ENCODE assay signal across 8 cellular contexts in the genomic region with DNA sequence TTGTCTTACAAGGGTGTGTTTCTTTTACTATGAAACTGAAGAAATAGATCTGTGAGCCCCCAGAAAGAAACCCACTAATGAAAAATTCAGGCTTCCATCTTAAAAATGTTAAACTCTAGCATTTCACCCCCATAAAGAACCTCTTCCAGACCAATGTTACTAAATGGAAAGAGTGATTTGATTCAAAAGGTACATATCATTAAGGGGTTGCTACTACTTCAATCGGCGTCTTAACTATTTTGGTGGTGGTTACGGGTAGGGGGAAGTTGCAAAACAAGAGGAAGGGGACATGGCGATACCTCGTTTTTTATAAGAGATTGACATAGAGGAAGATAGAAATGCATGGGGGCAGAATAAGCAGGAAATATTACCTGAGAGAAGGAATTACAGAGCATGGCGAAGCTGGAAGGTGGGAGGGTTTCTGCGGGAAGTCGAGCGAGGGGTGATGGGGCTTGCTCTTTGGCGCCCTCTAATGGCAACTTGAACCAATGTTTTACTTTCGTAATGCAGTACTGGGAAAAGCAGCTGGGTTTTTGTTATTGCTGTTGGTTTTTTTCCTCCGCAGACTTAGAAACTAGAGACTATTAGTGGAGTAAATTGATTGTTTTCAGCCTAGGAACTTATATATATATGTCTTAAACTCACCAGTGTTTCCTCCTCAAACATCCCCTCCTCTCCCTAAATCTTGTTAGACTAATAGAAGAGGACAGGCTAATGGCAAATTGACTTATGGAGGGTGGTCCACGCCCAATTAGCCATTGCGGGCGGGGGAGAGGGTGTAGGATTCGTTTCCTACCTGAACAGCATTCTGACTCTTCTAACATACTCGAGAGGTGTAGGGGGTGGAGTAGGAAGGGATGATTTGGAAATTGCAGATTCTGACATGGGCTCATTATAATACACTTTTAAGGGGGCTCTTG. TPM values are rescaled to one million over a fixed set of nuclear protein-coding genes. Genes with fewer than 3 reads are reported as not detected.
DNase-seq lines count a peak whose midpoint lies in the region; ATAC-seq and TF ChIP-seq lines count a peak whose summit lies in the region.

No MANE protein-coding gene starts in this region.

- H3K36me3 Mint-ChIP-seq in activated T-cell treated with anti-CD3 and anti-CD28 coated beads, Interleukin-2, amount 50 U/mL, for 24 hours (ENCODE audit: low read depth) = no peaks in the 10 kb centered on the region

- H3K4me3 Mint-ChIP-seq in activated T-cell treated with anti-CD3 and anti-CD28 coated beads, Interleukin-2, amount 50 U/mL, for 24 hours = peak overlapping the region; percentile 41

- peaks cover 6% of the 10 kb centered on the region for H3K9me3 Mint-ChIP-seq in activated T-cell treated with anti-CD3 and anti-CD28 coated beads, Interleukin-2, amount 50 U/mL, for 24 hours

- peak in 1 of 3 donors; percentile 51 for TF ChIP-seq CTCF in omental fat pad (IDR thresholded peaks at IDR 0.05)

- ATAC-seq in GM21360 (IDR thresholded peaks at IDR 0.05; ENCODE audit: unreplicated experiment) = peak; percentile 69
- ATAC-seq in HG03571 (IDR thresholded peaks at IDR 0.05; ENCODE audit: unreplicated experiment) = peak; percentile 49
- ATAC-seq in omental fat pad (ENCODE audit: low FRiP score) = peak; percentile 61

- peak; percentile 71 for DNase-seq in DMS53 treated with DMSO at 0.1 percent for 48 hours (lab: John Stamatoyannopoulos, UW; ENCODE audit: unreplicated experiment)
- DNase-seq in NCI-H460 (ENCODE audit: extremely low read depth, low read depth) = peak; percentile 61
- no peak for DNase-seq in activated T-cell treated with anti-CD3 and anti-CD28 coated beads, Interleukin-2, amount 50 U/mL, for 24 hours
- DNase-seq in globus pallidus (ENCODE audit: low spot score) = peak; percentile 93
- no peak for DNase-seq in omental fat pad (ENCODE audit: low spot score)
- no peak for DNase-seq in 8988T

- H3K4me1 Mint-ChIP-seq in activated T-cell treated with anti-CD3 and anti-CD28 coated beads, Interleukin-2, amount 50 U/mL, for 24 hours (ENCODE audit: low read depth) = peaks cover 31% of the 10 kb centered on the region

- peaks cover 94% of the 10 kb centered on the region for H3K27me3 Mint-ChIP-seq in activated T-cell treated with anti-CD3 and anti-CD28 coated beads, Interleukin-2, amount 50 U/mL, for 24 hours

- H3K27ac Mint-ChIP-seq in activated T-cell treated with anti-CD3 and anti-CD28 coated beads, Interleukin-2, amount 50 U/mL, for 24 hours = no peak overlapping the region

RNA-seq across cellular contexts. Expression of gene SOX2, which starts 11.3 kb away (rescaled TPM):
- not detected in 2 replicates for total RNA-seq in NCI-H460 (2014; rRNA removed; shearing (Covaris generic))
- not detected in 2 replicates for polyA plus RNA-seq in NCI-H460 (2014; cell fraction: nucleus; rRNA removed)
- total RNA-seq in omental fat pad = not detected

Comparison
In these comparisons a context has a peak if more than half of its experiments do, and no peak if none do; other contexts are left out.
1. DNase-seq: peak in DMS53 treated with DMSO at 0.1 percent for 48 hours (single experiment), NCI-H460 (single experiment) and globus pallidus (single experiment); none in activated T-cell treated with anti-CD3 and anti-CD28 coated beads, Interleukin-2, amount 50 U/mL, for 24 hours (single experiment), omental fat pad (single experiment) and 8988T (single experiment).
2. Peak in every context shown above with its lines, with median percentiles within 50 percentile points of each other: ATAC-seq.